Comparison of ENCODE assay signal across 24 cellular contexts in the genomic region with DNA sequence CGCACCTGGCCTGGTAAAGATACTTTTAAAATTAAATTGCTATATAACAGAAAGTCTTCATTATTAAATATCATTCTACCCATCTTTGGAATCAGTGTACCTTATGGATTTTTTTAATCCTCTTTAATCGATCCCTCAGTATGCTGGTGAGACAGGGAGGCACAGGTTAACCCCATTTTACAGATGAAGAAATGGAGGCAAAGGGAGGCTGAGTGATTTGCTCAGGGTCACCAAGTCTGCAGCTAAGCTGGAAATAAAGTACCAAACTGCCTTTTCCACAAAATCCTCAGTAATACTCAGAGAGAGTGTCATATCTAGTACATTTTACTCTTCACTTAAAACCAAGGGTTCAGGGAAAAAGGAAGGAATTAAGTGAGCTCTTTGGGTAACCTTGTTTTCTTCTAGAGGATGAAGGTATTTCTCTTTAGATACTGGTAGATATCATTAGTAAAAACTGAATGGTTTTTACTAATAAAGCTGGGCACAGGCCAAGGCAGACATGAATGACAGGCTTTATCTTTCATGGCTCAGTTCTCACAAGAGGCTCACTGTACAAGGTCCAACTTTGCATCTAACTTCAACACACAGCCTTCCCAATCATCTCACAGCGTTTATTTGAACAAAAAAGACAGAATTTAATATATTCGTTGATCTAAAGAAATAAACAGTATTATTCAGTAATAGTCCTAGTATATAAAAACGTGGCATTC. TPM values are rescaled to one million over a fixed set of nuclear protein-coding genes. Genes with fewer than 3 reads are reported as not detected.
DNase-seq lines count a peak whose midpoint lies in the region; ATAC-seq, FAIRE-seq and TF ChIP-seq lines count a peak whose summit lies in the region.
"Had no signal": no experiment of that assay in that cellular context is flagged by ENCODE, and none has a peak within 500 bp of the region (broad histone marks: within the 10 kb centered on the region; RNA-seq: fewer than 3 reads in every experiment).

No MANE protein-coding gene starts in this region.

- no peak overlapping the region for H4K91ac ChIP-seq in H9 (ENCODE audit: insufficient read length, low read depth, low read length)

- WGBS in H9 (ENCODE audit: extremely low coverage, insufficient read length, low lambda C conversion rate): no CpG with 5 or more reads among the region's 5 CpGs
- 91 to 95% (median 94%) methylated on average over 5 of the region's 5 CpGs for WGBS in spleen, 5 donors

- H4K20me1 ChIP-seq in H9 (ENCODE audit: control insufficient read depth, insufficient read depth, insufficient read length): no peaks in the 10 kb centered on the region
- H4K20me1 ChIP-seq in astrocyte (ENCODE audit: insufficient read depth, low read length): no peaks in the 10 kb centered on the region

- H3K4me3 ChIP-seq in astrocyte (ENCODE audit: insufficient read depth, low read depth, low read length) (no peak overlapping the region), gastrocnemius medialis (no peak overlapping the region), spleen (no peak overlapping the region)
- H3K4me3 ChIP-seq: heart right ventricle, tibial nerve had no signal

- no peak overlapping the region for H4K8ac ChIP-seq in H9 (replicated peaks; ENCODE audit: insufficient read length, low read depth, low read length)

- no peak overlapping the region for H3K23ac ChIP-seq in H9 (ENCODE audit: insufficient read length, low read depth, low read length)

- no peak overlapping the region for H3K27ac ChIP-seq in H9 (ENCODE audit: insufficient read length, low read depth, low read length)
- no peak overlapping the region for H3K27ac ChIP-seq in astrocyte (ENCODE audit: low read depth, low read length)
- H3K27ac ChIP-seq in gastrocnemius medialis: peak overlapping the region in 3 of 4 donors; percentile 60 to 66 (median 62)
- peak overlapping the region in 4 of 8 donors; percentile 27 to 51 (median 28) for H3K27ac ChIP-seq in spleen
- H3K27ac ChIP-seq: tibial nerve had no signal

- H3K27me3 Mint-ChIP-seq in H9 (ENCODE audit: low read depth): no peaks in the 10 kb centered on the region
- H3K27me3 Mint-ChIP-seq in astrocyte (ENCODE audit: low read depth, unreplicated experiment): no peaks in the 10 kb centered on the region
- H3K27me3 Mint-ChIP-seq in activated T-helper 17 cell treated with anti-CD3 and anti-CD28 coated beads, Interleukin-2, amount 50 U/mL, for 72 hours: no peaks in the 10 kb centered on the region
- H3K27me3 Mint-ChIP-seq: activated B cell treated with CpG ODN at 0.5 μM for 24 hours; activated CD4-positive, alpha-beta memory T cell treated with anti-CD3 and anti-CD28 coated beads, Interleukin-2, amount 10 ng/mL, durations not matched to agents 7 days and 5 days; CD4-positive, CD25-positive, alpha-beta regulatory T cell; stimulated activated memory B cell treated with anti-CD40 and anti-IgM and Interleukin-4, amounts not matched to agents 10 μg/mL and 1 μg/mL and 100 μg/mL, for 72 hours had no signal

- no peak for TF ChIP-seq POLR2A in gastrocnemius medialis (IDR thresholded peaks at IDR 0.05)
- no peak for TF ChIP-seq POLR2A in spleen (IDR thresholded peaks at IDR 0.05)

- H3K36me3 ChIP-seq in astrocyte (ENCODE audit: insufficient read depth, low read length) (no peaks in the 10 kb centered on the region), gastrocnemius medialis (no peaks in the 10 kb centered on the region), spleen (peaks cover 0 to 8% (median 0%) of the 10 kb centered on the region in 6 donors)
- H3K36me3 ChIP-seq: heart right ventricle, tibial nerve had no signal

- FAIRE-seq in astrocyte (lab: Jason Lieb, UNC): no peak
- FAIRE-seq: GM19239, RCC 7860 had no signal

- peak overlapping the region; percentile 53 for H3T11ph ChIP-seq in H9 (ENCODE audit: low read length)

- H3K4me2 ChIP-seq in H9 (ENCODE audit: insufficient read depth, insufficient read length, low read length) (no peak overlapping the region), astrocyte (ENCODE audit: low read length) (no peak overlapping the region)

- H3K27me3 ChIP-seq in H9 (ENCODE audit: insufficient read depth, low read length): no peaks in the 10 kb centered on the region; the same call in 1 of the 2 replicates
- no peaks in the 10 kb centered on the region for H3K27me3 ChIP-seq in astrocyte (ENCODE audit: insufficient read depth, low read length)
- no peaks in the 10 kb centered on the region for H3K27me3 ChIP-seq in gastrocnemius medialis
- no peaks in the 10 kb centered on the region for H3K27me3 ChIP-seq in spleen (replicated peaks in 1 of 7)
- H3K27me3 ChIP-seq: heart right ventricle, tibial nerve had no signal

- H3K79me1 ChIP-seq in H9 (ENCODE audit: insufficient read depth, low read depth, low read length, poor library complexity, severe bottlenecking): no peaks in the 10 kb centered on the region

- peak overlapping the region; percentile 95 for H2BK12ac ChIP-seq in H9 (ENCODE audit: insufficient read length, low read depth, low read length)

- H4K5ac ChIP-seq in H9 (ENCODE audit: insufficient read length, low read depth, low read length): no peak overlapping the region

- H2AFZ ChIP-seq in H9 (ENCODE audit: low read length): no peak overlapping the region
- no peak overlapping the region for H2AFZ ChIP-seq in astrocyte (ENCODE audit: low read depth, low read length)

- no peak overlapping the region for H3K18ac ChIP-seq in H9 (ENCODE audit: insufficient read length, low read depth, low read length)

- H3K27ac Mint-ChIP-seq in H9 (no peak overlapping the region), astrocyte (ENCODE audit: unreplicated experiment) (peak overlapping the region; percentile 83)
- no peak overlapping the region for H3K27ac Mint-ChIP-seq in activated T-helper 17 cell treated with anti-CD3 and anti-CD28 coated beads, Interleukin-2, amount 50 U/mL, for 72 hours
- H3K27ac Mint-ChIP-seq: activated B cell treated with CpG ODN at 0.5 μM for 24 hours; activated CD4-positive, alpha-beta memory T cell treated with anti-CD3 and anti-CD28 coated beads, Interleukin-2, amount 10 ng/mL, durations not matched to agents 7 days and 5 days; stimulated activated memory B cell treated with anti-CD40 and anti-IgM and Interleukin-4, amounts not matched to agents 10 μg/mL and 1 μg/mL and 100 μg/mL, for 72 hours had no signal

- no peak for ATAC-seq in gastrocnemius medialis
- no peak for ATAC-seq in activated T-helper 17 cell treated with anti-CD3 and anti-CD28 coated beads, Interleukin-2, amount 50 U/mL, for 72 hours (replicated peaks)
- ATAC-seq: stimulated activated memory B cell treated with anti-CD40 and anti-IgM and Interleukin-4, amounts not matched to agents 10 μg/mL and 1 μg/mL and 100 μg/mL, for 72 hours had no signal

- no peak overlapping the region for H2BK20ac ChIP-seq in H9 (ENCODE audit: low read depth, low read length, poor library complexity, severe bottlenecking)

- no peak overlapping the region for H3K56ac ChIP-seq in H9 (ENCODE audit: insufficient read length, low read depth, low read length)

- H2BK120ac ChIP-seq in H9 (ENCODE audit: low read depth, low read length, poor library complexity, severe bottlenecking): no peak overlapping the region

- no peaks in the 10 kb centered on the region for H3K23me2 ChIP-seq in H9 (ENCODE audit: insufficient read length, low read depth, low read length, poor library complexity, severe bottlenecking)

- H3K9me3 Mint-ChIP-seq in H9: no peaks in the 10 kb centered on the region
- no peaks in the 10 kb centered on the region for H3K9me3 Mint-ChIP-seq in astrocyte (ENCODE audit: unreplicated experiment)
- no peaks in the 10 kb centered on the region for H3K9me3 Mint-ChIP-seq in activated T-helper 17 cell treated with anti-CD3 and anti-CD28 coated beads, Interleukin-2, amount 50 U/mL, for 72 hours
- H3K9me3 Mint-ChIP-seq: activated B cell treated with CpG ODN at 0.5 μM for 24 hours; activated CD4-positive, alpha-beta memory T cell treated with anti-CD3 and anti-CD28 coated beads, Interleukin-2, amount 10 ng/mL, durations not matched to agents 7 days and 5 days; CD4-positive, CD25-positive, alpha-beta regulatory T cell; stimulated activated memory B cell treated with anti-CD40 and anti-IgM and Interleukin-4, amounts not matched to agents 10 μg/mL and 1 μg/mL and 100 μg/mL, for 72 hours had no signal

- intact Hi-C loops in gastrocnemius medialis (cut with DNase I; ENCODE audit: low total_unique reads) (no loop called here), spleen (cut with DNase I; ENCODE audit: low total_unique reads) (no loop called here)

- H2BK15ac ChIP-seq in H9 (ENCODE audit: low read depth, low read length): no peak overlapping the region

- H2AK5ac ChIP-seq in H9 (ENCODE audit: insufficient read length, low read length): no peak overlapping the region

- H3K4me3 Mint-ChIP-seq in H9: no peak overlapping the region
- H3K4me3 Mint-ChIP-seq in astrocyte (ENCODE audit: unreplicated experiment): no peak overlapping the region
- no peak overlapping the region for H3K4me3 Mint-ChIP-seq in activated T-helper 17 cell treated with anti-CD3 and anti-CD28 coated beads, Interleukin-2, amount 50 U/mL, for 72 hours
- H3K4me3 Mint-ChIP-seq: activated B cell treated with CpG ODN at 0.5 μM for 24 hours; activated CD4-positive, alpha-beta memory T cell treated with anti-CD3 and anti-CD28 coated beads, Interleukin-2, amount 10 ng/mL, durations not matched to agents 7 days and 5 days; CD4-positive, CD25-positive, alpha-beta regulatory T cell; stimulated activated memory B cell treated with anti-CD40 and anti-IgM and Interleukin-4, amounts not matched to agents 10 μg/mL and 1 μg/mL and 100 μg/mL, for 72 hours had no signal

- no peak overlapping the region for H2BK5ac ChIP-seq in H9 (ENCODE audit: insufficient read length, low read length)

- H3K79me2 ChIP-seq in H9 (ENCODE audit: insufficient read depth, low read length) (no peaks in the 10 kb centered on the region), astrocyte (ENCODE audit: insufficient read depth, low read length) (no peaks in the 10 kb centered on the region)

- H3K9me3 ChIP-seq in H9 (ENCODE audit: control insufficient read depth, low read depth, low read length) (no peaks in the 10 kb centered on the region), astrocyte (ENCODE audit: insufficient read depth, low read depth, low read length) (no peaks in the 10 kb centered on the region), gastrocnemius medialis (no peaks in the 10 kb centered on the region), spleen (no peaks in the 10 kb centered on the region)
- H3K9me3 ChIP-seq: heart right ventricle, tibial nerve had no signal

- H3K4me1 ChIP-seq in H9 (ENCODE audit: insufficient read depth, low read length) (no peaks in the 10 kb centered on the region; the same call in 1 of the 2 replicates), astrocyte (ENCODE audit: insufficient read depth, low read length) (peaks cover 9% of the 10 kb centered on the region), gastrocnemius medialis (peaks cover 5 to 17% of the 10 kb centered on the region in 2 donors), spleen (peaks cover 0 to 9% (median 2%) of the 10 kb centered on the region in 6 donors)
- H3K4me1 ChIP-seq: tibial nerve had no signal

- H3K9ac ChIP-seq in H9 (ENCODE audit: extremely low read depth, insufficient read length, low read length) (no peak overlapping the region), astrocyte (ENCODE audit: low read length) (no peak overlapping the region)

- in situ Hi-C loops in gastrocnemius medialis (cut with MboI; ENCODE audit: low sequenced_read_pairs in 4 of 4): no loop called here

- TF ChIP-seq CTCF in H9 (conservative IDR thresholded peaks at IDR 0.05) (no peak), astrocyte (IDR thresholded peaks at IDR 0.05; ENCODE audit: insufficient read depth, low read depth, low read length) (no peak), gastrocnemius medialis (IDR thresholded peaks at IDR 0.05 in 4 of 5, conservative IDR thresholded peaks at IDR 0.05 in 1 of 5) (no peak), spleen (IDR thresholded peaks at IDR 0.05 in 8 of 11, conservative IDR thresholded peaks at IDR 0.05 in 3 of 11) (no peak)

- H3K14ac ChIP-seq in H9 (ENCODE audit: insufficient read depth, low read length): no peak overlapping the region

- DNase-seq in H9: no peak
- no peak for DNase-seq in astrocyte (ENCODE audit: low read depth)
- DNase-seq in globus pallidus (ENCODE audit: low spot score): peak; percentile 79
- no peak for DNase-seq in gastrocnemius medialis
- DNase-seq in spleen: no peak
- no peak for DNase-seq in effector CD8-positive, alpha-beta T cell (lab: John Stamatoyannopoulos, UW)
- no peak for DNase-seq in activated naive CD4-positive, alpha-beta T cell treated with anti-CD3 and anti-CD28 coated beads, Interleukin-2, amount 50 U/mL, for 16 hours
- DNase-seq: activated B cell treated with CpG ODN at 0.5 μM for 24 hours; activated CD4-positive, alpha-beta memory T cell treated with anti-CD3 and anti-CD28 coated beads, Interleukin-2, amount 10 ng/mL, durations not matched to agents 7 days and 5 days; activated T-cell treated with anti-CD3 and anti-CD28 coated beads for 4 hours; CD4-positive, CD25-positive, alpha-beta regulatory T cell; central memory CD4-positive, alpha-beta T cell; DMS53; heart right ventricle; Kasumi-1; NCI-H1092 treated with DMSO at 0.1 percent for 48 hours; NCI-H2081 treated with DMSO at 0.1 percent for 48 hours; NCI-H446; right cardiac atrium had no signal

- H3K4me1 Mint-ChIP-seq in H9 (peaks cover 8 to 10% of the 10 kb centered on the region in 2 experiments), astrocyte (ENCODE audit: low read depth, unreplicated experiment) (peaks cover 20% of the 10 kb centered on the region)
- H3K4me1 Mint-ChIP-seq in activated T-helper 17 cell treated with anti-CD3 and anti-CD28 coated beads, Interleukin-2, amount 50 U/mL, for 72 hours: no peaks in the 10 kb centered on the region
- H3K4me1 Mint-ChIP-seq: stimulated activated memory B cell treated with anti-CD40 and anti-IgM and Interleukin-4, amounts not matched to agents 10 μg/mL and 1 μg/mL and 100 μg/mL, for 72 hours had no signal

- H3K4ac ChIP-seq in H9 (ENCODE audit: low read depth, low read length): no peak overlapping the region

- H3K36me3 Mint-ChIP-seq in H9 (ENCODE audit: insufficient read depth in 1 of 3, low read depth in 3 of 3) (no peaks in the 10 kb centered on the region; a peak in 1 of 7 replicates), astrocyte (ENCODE audit: low read depth, unreplicated experiment) (no peaks in the 10 kb centered on the region)
- peaks cover 7% of the 10 kb centered on the region for H3K36me3 Mint-ChIP-seq in activated T-helper 17 cell treated with anti-CD3 and anti-CD28 coated beads, Interleukin-2, amount 50 U/mL, for 72 hours (ENCODE audit: low read depth)

RNA-seq across cellular contexts. Expression of a gene that starts 35.3 kb away (rescaled TPM):
- total RNA-seq in H9 (2021) (30.3 and 33.7 TPM in 2 replicates), astrocyte (42.1 TPM in 2 replicates), gastrocnemius medialis (10 to 100 TPM; 35.0 to 78.7 (median 36.8) TPM), spleen (10 to 100 TPM; 54.1 to 98.4 (median 64.7) TPM)
- 10 to 100 TPM in 1 of 3 donors, 1 to 10 TPM in 2; 6.6 to 16.0 (median 6.7) TPM for polyA plus RNA-seq in spleen
- 10 to 100 TPM in 1 of 2 donors, 1 to 10 TPM in 1; 5.2 to 10.2 TPM for total RNA-seq in activated T-helper 17 cell treated with anti-CD3 and anti-CD28 coated beads, Interleukin-2, amount 50 U/mL, for 72 hours

Comparison
In these comparisons a context has a peak if more than half of its experiments do, and no peak if none do; other contexts are left out.
1. H3K27ac ChIP-seq: peak in gastrocnemius medialis (3 of 4); none in H9 (single experiment) and astrocyte (single experiment).